16 cellular contexts compared by ENCODE assay signal in genomic region chr1:209008586-209008985, GRCh38.
"Had no signal": no experiment of that assay in that cellular context is flagged by ENCODE, and none has a peak within 500 bp of the region (broad histone marks: within the 10 kb centered on the region; RNA-seq: fewer than 3 reads in every experiment).

No MANE protein-coding gene starts in this region.

- DNase-seq: KBM-7, MM.1S, NCI-H1092 treated with DMSO at 0.1 percent for 48 hours, NCI-H146, NCI-H1694 treated with DMSO at 0.1 percent for 48 hours, NCI-H1930, NCI-H2081, NCI-H2171, NCI-H226, NCI-H446, NCI-H510A, NCI-H524 treated with DMSO at 0.1 percent for 48 hours, NCI-H69, NCI-H774, SHP77 treated with DMSO at 0.1 percent for 48 hours, SJCRH30 had no signal
